8 cellular contexts compared by ENCODE assay signal in the genomic region with DNA sequence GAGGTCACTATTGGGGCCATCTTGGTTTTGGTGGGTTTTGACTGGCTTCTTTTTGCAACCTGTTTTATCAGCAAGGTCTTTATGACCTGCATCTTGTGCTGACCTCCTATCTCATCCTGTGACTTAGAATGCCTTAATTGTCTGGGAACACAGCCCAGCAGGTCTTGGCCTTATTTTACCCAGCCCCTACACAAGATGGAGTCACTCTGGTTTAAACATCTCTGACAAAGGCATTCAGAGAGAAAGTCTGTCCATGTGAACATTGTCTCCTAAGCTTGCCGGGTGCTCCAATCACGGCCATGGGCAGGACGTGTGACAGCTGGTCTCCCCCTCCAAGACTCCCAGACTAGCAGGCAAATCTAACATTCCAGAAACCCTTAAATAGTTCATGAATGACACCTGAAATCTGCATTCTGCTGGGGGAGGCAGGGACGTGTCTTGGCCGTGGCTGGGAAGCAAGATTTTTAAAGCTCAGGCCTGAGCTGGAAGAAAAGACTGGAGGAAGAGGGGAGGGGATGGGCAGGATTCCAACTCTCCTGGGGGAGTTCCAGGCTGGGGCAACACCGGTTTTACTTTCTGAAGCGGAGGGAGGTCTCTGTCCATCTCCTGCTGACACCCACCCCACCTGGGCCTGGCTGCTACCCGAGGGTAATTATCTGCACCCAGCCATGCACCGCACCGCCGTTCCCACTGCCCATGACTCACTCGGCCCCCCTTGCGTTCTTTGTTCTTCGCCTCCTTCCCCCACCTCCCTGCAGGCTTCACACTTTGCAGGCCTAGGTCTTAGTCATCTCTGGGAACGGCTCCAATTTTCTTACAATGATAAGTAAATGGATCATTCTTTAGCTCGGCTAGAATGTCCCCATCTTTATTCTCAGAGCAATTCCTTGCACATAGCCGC. TPM values are rescaled to one million over a fixed set of nuclear protein-coding genes. Genes with fewer than 3 reads are reported as not detected.
DNase-seq lines count a peak whose midpoint lies in the region; ATAC-seq and TF ChIP-seq lines count a peak whose summit lies in the region.

No MANE protein-coding gene starts in this region.

- peak overlapping the region in 3 of 5 experiments; percentile 8 to 35 (median 30) for H3K4me3 Mint-ChIP-seq in brain

- H3K4me1 ChIP-seq in stomach smooth muscle (ENCODE audit: control insufficient read depth, insufficient read depth, low read length) = peaks cover 14% of the 10 kb centered on the region

- no peak overlapping the region for H3K4me3 ChIP-seq in MG63
- H3K4me3 ChIP-seq in stomach smooth muscle (ENCODE audit: low read length in 2 of 2) = peak overlapping the region; percentile 22 to 37

- H3K9ac ChIP-seq in stomach smooth muscle (ENCODE audit: low read length in 2 of 2) = peak overlapping the region; percentile 51 to 55

- H3K9me3 ChIP-seq in MG63 = no peaks in the 10 kb centered on the region
- H3K9me3 ChIP-seq in stomach smooth muscle (ENCODE audit: control insufficient read depth in 2 of 2, low read length in 2 of 2) = no peaks in the 10 kb centered on the region

- H3K27me3 Mint-ChIP-seq in brain = peaks cover 5% of the 10 kb centered on the region

- ATAC-seq in GM21576 (IDR thresholded peaks at IDR 0.05; ENCODE audit: unreplicated experiment) (no peak), HG03025 (IDR thresholded peaks at IDR 0.05; ENCODE audit: low FRiP score, unreplicated experiment) (no peak)

- no peak for TF ChIP-seq CTCF in brain (conservative IDR thresholded peaks at IDR 0.05)

- H3K36me3 ChIP-seq in MG63 = no peaks in the 10 kb centered on the region
- no peaks in the 10 kb centered on the region for H3K36me3 ChIP-seq in stomach smooth muscle (ENCODE audit: control insufficient read depth in 2 of 2, insufficient read depth in 2 of 2, low read length in 2 of 2)

- H3K27ac ChIP-seq in stomach smooth muscle (ENCODE audit: low read length) = peak overlapping the region; percentile 67

- H3K27ac Mint-ChIP-seq in brain = peak overlapping the region; percentile 52 to 97 (median 88)

- H3K36me3 Mint-ChIP-seq in brain = no peaks in the 10 kb centered on the region

- peaks cover 31% of the 10 kb centered on the region for H3K4me1 Mint-ChIP-seq in brain

- H3K9me3 Mint-ChIP-seq in brain = peaks cover 0 to 66% (median 0%) of the 10 kb centered on the region in 5 experiments

- no peaks in the 10 kb centered on the region for H3K27me3 ChIP-seq in MG63
- no peaks in the 10 kb centered on the region for H3K27me3 ChIP-seq in stomach smooth muscle (ENCODE audit: control insufficient read depth in 1 of 2, insufficient read depth in 2 of 2, low read length in 2 of 2)

- peak; percentile 91 for DNase-seq in COR-L47 (lab: John Stamatoyannopoulos, UW)
- DNase-seq in MG63 = peak; percentile 99
- DNase-seq in iris pigment epithelial cell (ENCODE audit: low read depth) = peak; percentile 98
- DNase-seq in AML-193 (lab: John Stamatoyannopoulos, UW) = no peak

RNA-seq across cellular contexts. Expression of gene OR1M1, which starts 11.5 kb away (rescaled TPM):
- total RNA-seq in MG63 (2014; rRNA removed; shearing (Covaris generic); ENCODE audit: low replicate concordance) = not detected in 2 replicates
- polyA plus RNA-seq in brain (ENCODE audit: insufficient read depth, low read depth, low replicate concordance) = not detected

RNA-seq across cellular contexts. Expression of gene OR7G2, which starts 32.0 kb away (rescaled TPM):
- total RNA-seq in MG63 (2014; rRNA removed; shearing (Covaris generic); ENCODE audit: low replicate concordance) = not detected in 2 replicates
- polyA plus RNA-seq in brain (ENCODE audit: insufficient read depth, low read depth, low replicate concordance) = not detected

RNA-seq across cellular contexts. Expression of gene OR7G1, which starts 40.2 kb away (rescaled TPM):
- not detected in 2 replicates for total RNA-seq in MG63 (2014; rRNA removed; shearing (Covaris generic); ENCODE audit: low replicate concordance)
- not detected for polyA plus RNA-seq in brain (ENCODE audit: insufficient read depth, low read depth, low replicate concordance)

RNA-seq across cellular contexts. Expression of gene OR7G3, which starts 51.4 kb away (rescaled TPM):
- not detected in 2 replicates for total RNA-seq in MG63 (2014; rRNA removed; shearing (Covaris generic); ENCODE audit: low replicate concordance)
- not detected for polyA plus RNA-seq in brain (ENCODE audit: insufficient read depth, low read depth, low replicate concordance)

Comparison
In these comparisons a context has a peak if more than half of its experiments do, and no peak if none do; other contexts are left out.
1. DNase-seq: peak in COR-L47 (single experiment), MG63 (single experiment) and iris pigment epithelial cell (single experiment); none in AML-193 (0 of 2).